Comparison of ENCODE assay signal across 8 cellular contexts in genomic region chr11:19978668-19979518, GRCh38.
A peak's percentile ranks its signal among the peaks of the same experiment; 100 is the strongest.
DNase-seq lines count a peak whose midpoint lies in the region; ATAC-seq, FAIRE-seq and TF ChIP-seq lines count a peak whose summit lies in the region.

No MANE protein-coding gene starts in this region.

- H3K27me3 ChIP-seq in stomach = no peaks in the 10 kb centered on the region

- peaks cover 13 to 51% (median 31%) of the 10 kb centered on the region in 4 donors for H3K4me1 ChIP-seq in stomach

- H3K9me3 Mint-ChIP-seq in glutamatergic neuron (ENCODE audit: unreplicated experiment) = peaks cover 1% of the 10 kb centered on the region

- peaks cover 4% of the 10 kb centered on the region for H3K27me3 Mint-ChIP-seq in glutamatergic neuron (ENCODE audit: unreplicated experiment)

- no peak for TF ChIP-seq EP300 in stomach (IDR thresholded peaks at IDR 0.05)

- no peak overlapping the region for H3K4me3 ChIP-seq in stomach

- ATAC-seq in GM21528 (IDR thresholded peaks at IDR 0.05; ENCODE audit: low FRiP score, unreplicated experiment) = peak; percentile 55
- ATAC-seq in esophagus mucosa = peak; percentile 92
- no peak for ATAC-seq in HG03457 (IDR thresholded peaks at IDR 0.05; ENCODE audit: unreplicated experiment)

- peaks cover 0 to 9% (median 1%) of the 10 kb centered on the region in 4 donors for H3K36me3 ChIP-seq in stomach

- FAIRE-seq in HTR-8/SVneo (lab: Jason Lieb, UNC) = no peak

- H3K27ac Mint-ChIP-seq in glutamatergic neuron (ENCODE audit: unreplicated experiment) = no peak overlapping the region

- H3K4me1 Mint-ChIP-seq in glutamatergic neuron (ENCODE audit: low read depth, unreplicated experiment) = peaks cover 2% of the 10 kb centered on the region

- DNase-seq in GM10266 (ENCODE audit: extremely low spot score) (peak; percentile 15), HTR-8/SVneo (ENCODE audit: insufficient read length, low spot score) (peak; percentile 21), stomach (no peak), NCI-H1694 (lab: John Stamatoyannopoulos, UW) (no peak), glutamatergic neuron (no peak)

- H3K4me3 Mint-ChIP-seq in glutamatergic neuron (ENCODE audit: unreplicated experiment) = no peak overlapping the region

- intact Hi-C loops in stomach (cut with DNase I; ENCODE audit: low total_unique reads) = no loop called here

- H3K9me3 ChIP-seq in stomach = no peaks in the 10 kb centered on the region

- TF ChIP-seq CTCF in GM10266 (IDR thresholded peaks at IDR 0.05; ENCODE audit: control insufficient read depth, insufficient read depth, low read depth, missing control alignments) (no peak), stomach (IDR thresholded peaks at IDR 0.05) (no peak), glutamatergic neuron (IDR thresholded peaks at IDR 0.05; ENCODE audit: partially characterized antibody, unreplicated experiment) (no peak)

- 74 to 81% (median 76%) methylated on average over 8 of the region's 8 CpGs for WGBS in stomach, 5 donors

- no peak for TF ChIP-seq POLR2A in stomach (IDR thresholded peaks at IDR 0.05)

- peak overlapping the region in 3 of 5 donors; percentile 20 to 60 (median 50) for H3K27ac ChIP-seq in stomach

- H3K36me3 Mint-ChIP-seq in glutamatergic neuron (ENCODE audit: unreplicated experiment) = no peaks in the 10 kb centered on the region

Comparison
In these comparisons a context has a peak if more than half of its experiments do, and no peak if none do; other contexts are left out.
1. DNase-seq: peak in GM10266 (single experiment) and HTR-8/SVneo (single experiment); none in stomach (single experiment), NCI-H1694 (single experiment) and glutamatergic neuron (single experiment).